ENCODE assay signal across 7 cellular contexts in the genomic region with DNA sequence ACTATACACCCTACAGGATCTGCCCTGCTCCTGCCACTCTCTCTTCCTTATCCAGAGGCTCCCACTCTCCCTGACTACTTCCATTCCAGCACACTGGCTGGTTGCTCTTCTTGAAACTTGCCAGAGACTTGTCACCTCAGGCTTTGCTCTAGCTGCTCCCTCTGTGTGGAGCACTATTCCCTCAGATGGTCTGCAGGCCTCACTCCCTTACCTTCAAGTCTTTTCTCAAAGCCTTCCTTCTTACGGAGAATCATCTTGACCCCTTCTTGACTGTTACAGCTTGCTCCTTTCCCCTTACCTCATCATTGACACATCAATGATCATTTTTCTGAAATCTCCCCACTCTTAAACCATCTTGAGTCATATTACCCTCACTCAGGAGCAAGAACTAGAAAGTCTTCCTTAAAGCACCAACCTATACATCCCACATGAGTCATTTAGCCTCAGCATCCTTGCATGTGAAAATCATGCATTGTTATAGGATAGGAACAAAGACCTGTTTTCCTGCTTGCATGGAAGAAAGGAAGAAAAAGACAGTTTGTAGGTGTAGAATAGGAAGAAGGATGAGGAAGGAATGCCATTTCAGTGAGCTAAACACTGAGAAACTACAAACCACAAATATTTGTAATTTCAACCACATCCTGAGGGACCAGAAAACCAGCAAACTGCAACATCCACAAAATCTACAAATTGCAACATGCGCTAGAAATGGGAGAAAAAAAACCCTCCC. TPM values are rescaled to one million over a fixed set of nuclear protein-coding genes. Genes with fewer than 3 reads are reported as not detected.
DNase-seq lines count a peak whose midpoint lies in the region; ATAC-seq, FAIRE-seq and TF ChIP-seq lines count a peak whose summit lies in the region.

No MANE protein-coding gene starts in this region.

- TF ChIP-seq CTCF in HL-60 (IDR thresholded peaks at IDR 0.05; ENCODE audit: insufficient read depth, low read length) (no peak), ovary (IDR thresholded peaks at IDR 0.05) (no peak)

- H3K27ac ChIP-seq in HL-60 (replicated peaks): peak overlapping the region; percentile 71
- H3K27ac ChIP-seq in small intestine (ENCODE audit: low read depth in 1 of 2, low read length in 1 of 2): peak overlapping the region in 1 of 2 donors; percentile 55
- no peak overlapping the region for H3K27ac ChIP-seq in ovary

- no peak for TF ChIP-seq EP300 in ovary (IDR thresholded peaks at IDR 0.05)

- no peak for TF ChIP-seq POLR2A in ovary (IDR thresholded peaks at IDR 0.05)

- H3K27me3 ChIP-seq in HL-60 (ENCODE audit: insufficient read depth, poor library complexity, severe bottlenecking) (no peaks in the 10 kb centered on the region), small intestine (ENCODE audit: control insufficient read depth in 2 of 2, insufficient read depth in 2 of 2, low read length in 2 of 2) (no peaks in the 10 kb centered on the region), ovary (no peaks in the 10 kb centered on the region)

- WGBS in small intestine, 3 donors: 59 to 87% (median 70%) methylated on average over 2 of the region's 2 CpGs
- 70 to 86% (median 85%) methylated on average over 2 of the region's 2 CpGs for WGBS in ovary, 3 donors

- peak; percentile 74 for ATAC-seq in GM19395 (IDR thresholded peaks at IDR 0.05; ENCODE audit: unreplicated experiment)

- DNase-seq in HL-60 (ENCODE audit: low read depth in 1 of 2, low spot score in 1 of 2): peak; percentile 73 to 91
- peak; percentile 83 for DNase-seq in astrocyte of the hippocampus (ENCODE audit: low read depth, low spot score)
- DNase-seq in small intestine: peak; percentile 16
- DNase-seq in ovary: no peak
- no peak for DNase-seq in cerebellar nuclear complex (lab: John Stamatoyannopoulos, UW)
- DNase-seq in stimulated activated CD4-positive, alpha-beta T cell treated with anti-CD3 and anti-CD28 coated beads, Interleukin-4, amount 100 ng/mL, for 24 hours: no peak

- H3K4me1 ChIP-seq in small intestine (ENCODE audit: control insufficient read depth in 2 of 2, insufficient read depth in 1 of 2, low read depth in 1 of 2, low read length in 1 of 2): peaks cover 0 to 9% of the 10 kb centered on the region in 2 donors
- peaks cover 2% of the 10 kb centered on the region for H3K4me1 ChIP-seq in ovary (ENCODE audit: insufficient read depth)

- no peak overlapping the region for H3K4me3 ChIP-seq in HL-60 (replicated peaks; ENCODE audit: insufficient read depth, low read length)
- H3K4me3 ChIP-seq in small intestine (ENCODE audit: low read depth in 1 of 2, low read length in 2 of 2): no peak overlapping the region
- H3K4me3 ChIP-seq in ovary: no peak overlapping the region

- H3K36me3 ChIP-seq in small intestine (ENCODE audit: control insufficient read depth in 2 of 2, insufficient read depth in 2 of 2, low read length in 2 of 2): peaks cover 3 to 15% of the 10 kb centered on the region in 2 donors
- no peaks in the 10 kb centered on the region for H3K36me3 ChIP-seq in ovary

- H3K9me3 ChIP-seq in small intestine (ENCODE audit: control insufficient read depth, low read depth): no peaks in the 10 kb centered on the region
- H3K9me3 ChIP-seq in ovary: no peaks in the 10 kb centered on the region

- FAIRE-seq in small intestine (lab: Jason Lieb, UNC): no peak

- intact Hi-C loops in ovary (cut with DNase I): no loop called here

RNA-seq across cellular contexts. Expression of a gene that starts 55.7 kb away (rescaled TPM):
- 10 to 100 TPM in 1 of 3 donors, 1 to 10 TPM in 2; 3.6 to 13.7 (median 7.3) TPM for polyA plus RNA-seq in small intestine
- 100 to 1,000 TPM in 3 of 7 donors, 10 to 100 TPM in 4; 78.3 to 230 (median 88.7) TPM for total RNA-seq in ovary
- polyA plus RNA-seq in ovary: 100 to 1,000 TPM in 1 of 2 donors, 10 to 100 TPM in 1; 64.4 to 231 TPM

Comparison
In these comparisons a context has a peak if more than half of its experiments do, and no peak if none do; other contexts are left out.
1. DNase-seq: peak in HL-60 (2 of 2), astrocyte of the hippocampus (single experiment) and small intestine (single experiment); none in ovary (0 of 5), cerebellar nuclear complex (0 of 2) and stimulated activated CD4-positive, alpha-beta T cell treated with anti-CD3 and anti-CD28 coated beads, Interleukin-4, amount 100 ng/mL, for 24 hours (single experiment).
2. RNA of a gene that starts 55.7 kb away (polyA plus RNA-seq): 64.4 to 231 TPM in ovary; 3.6 to 13.7 TPM in small intestine; every median in the first group is over 4 times any median in the second.